ENCODE assay signal across 8 cellular contexts in the genomic region with DNA sequence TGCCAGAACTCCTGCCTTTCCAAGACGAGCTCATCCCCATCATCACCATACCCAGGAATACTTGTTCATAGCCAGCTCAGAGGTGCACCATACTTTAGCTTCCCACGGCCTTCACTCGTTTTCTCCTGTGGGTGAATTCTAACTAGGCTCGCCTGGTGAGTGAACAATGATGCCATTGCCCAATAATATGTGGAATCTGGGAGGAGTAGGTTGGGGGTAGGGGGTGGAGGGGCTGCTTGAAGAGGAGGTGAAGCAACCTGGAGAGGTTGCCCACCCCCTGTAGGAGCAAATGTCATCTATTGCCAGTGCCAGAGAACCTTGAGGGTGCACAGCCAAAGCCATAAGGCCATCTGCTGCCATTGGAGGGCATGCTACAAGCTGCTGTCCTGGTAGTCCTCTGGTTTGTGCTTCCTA. TPM values are rescaled to one million over a fixed set of nuclear protein-coding genes. Genes with fewer than 3 reads are reported as not detected.
DNase-seq lines count a peak whose midpoint lies in the region; ATAC-seq and TF ChIP-seq lines count a peak whose summit lies in the region.

No MANE protein-coding gene starts in this region.

- H3K9me3 ChIP-seq in Peyer's patch: no peaks in the 10 kb centered on the region
- H3K9me3 ChIP-seq in gastrocnemius medialis: no peaks in the 10 kb centered on the region
- no peaks in the 10 kb centered on the region for H3K9me3 ChIP-seq in aorta (ENCODE audit: control insufficient read depth, low read length)

- peak overlapping the region in 1 of 4 donors; percentile 84 for H3K27ac ChIP-seq in Peyer's patch
- H3K27ac ChIP-seq in gastrocnemius medialis: peak overlapping the region in 3 of 4 donors; percentile 68 to 82 (median 70)
- H3K27ac ChIP-seq in aorta (ENCODE audit: low read depth in 1 of 2, low read length in 2 of 2): no peak overlapping the region

- peaks cover 0 to 19% (median 8%) of the 10 kb centered on the region in 4 donors for H3K4me1 ChIP-seq in Peyer's patch
- peaks cover 10 to 14% of the 10 kb centered on the region in 2 donors for H3K4me1 ChIP-seq in gastrocnemius medialis
- peaks cover 0 to 6% of the 10 kb centered on the region in 2 donors for H3K4me1 ChIP-seq in aorta (ENCODE audit: control insufficient read depth in 1 of 2, insufficient read depth in 2 of 2, low read length in 2 of 2)

- ATAC-seq in GM21526 (IDR thresholded peaks at IDR 0.05; ENCODE audit: low FRiP score, unreplicated experiment) (peak; percentile 17), gastrocnemius medialis (peak in 1 of 2 donors; percentile 9), aorta (ENCODE audit: low FRiP score) (no peak)

- H3K27me3 ChIP-seq in Peyer's patch (no peaks in the 10 kb centered on the region), gastrocnemius medialis (no peaks in the 10 kb centered on the region), aorta (ENCODE audit: control insufficient read depth in 1 of 2, insufficient read depth in 2 of 2, low read length in 1 of 2) (no peaks in the 10 kb centered on the region)

- H3K4me3 ChIP-seq in Peyer's patch (peak overlapping the region in 3 of 4 donors; percentile 72 to 97 (median 93)), fibroblast of mammary gland (ENCODE audit: control insufficient read depth, low read depth, low read length) (peak overlapping the region; percentile 66), gastrocnemius medialis (peak overlapping the region; percentile 66 to 79 (median 70)), aorta (ENCODE audit: low read length in 2 of 2) (peak overlapping the region in 1 of 2 donors; percentile 84)

- H3K36me3 ChIP-seq in Peyer's patch (no peaks in the 10 kb centered on the region), gastrocnemius medialis (no peaks in the 10 kb centered on the region), aorta (ENCODE audit: control insufficient read depth in 1 of 2, insufficient read depth in 2 of 2, low read length in 1 of 2) (no peaks in the 10 kb centered on the region)

- 44 to 47% methylated on average over 4 of the region's 4 CpGs for WGBS in aorta, 2 donors

- TF ChIP-seq POLR2A in Peyer's patch (IDR thresholded peaks at IDR 0.05): no peak
- TF ChIP-seq POLR2A in gastrocnemius medialis (IDR thresholded peaks at IDR 0.05): no peak

- no peak for DNase-seq in Peyer's patch
- DNase-seq in fibroblast of mammary gland (ENCODE audit: low read depth): no peak
- no peak for DNase-seq in gastrocnemius medialis
- DNase-seq in HCEC 1CT: no peak
- DNase-seq in A172 (ENCODE audit: low spot score): no peak
- DNase-seq in NOMO-1 treated with dmso at 0.1 percent for 144 hours (lab: John Stamatoyannopoulos, UW; ENCODE audit: unreplicated experiment): no peak
- no peak for DNase-seq in aorta

- in situ Hi-C loops in gastrocnemius medialis (cut with MboI; ENCODE audit: low sequenced_read_pairs in 4 of 4): loop anchor here in 1 of 4 donors (25.0 kb wide), 1 partner anchor 166 kb away; no protein-coding TSS in a partner anchor

- TF ChIP-seq CTCF in Peyer's patch (IDR thresholded peaks at IDR 0.05) (no peak), fibroblast of mammary gland (conservative IDR thresholded peaks at IDR 0.05; ENCODE audit: control insufficient read depth, insufficient read depth, low read depth, low read length) (no peak), gastrocnemius medialis (IDR thresholded peaks at IDR 0.05 in 4 of 5, conservative IDR thresholded peaks at IDR 0.05 in 1 of 5) (no peak)

- intact Hi-C loops in gastrocnemius medialis (cut with DNase I; ENCODE audit: low total_unique reads) (no loop called here), aorta (cut with DNase I) (loop anchor here (5.0 to 10.0 kb wide), 3 partner anchors 34 to 153 kb away; a partner anchor contains a TSS)

RNA-seq across cellular contexts. Expression of a gene that starts 0.6 kb away (rescaled TPM):
- total RNA-seq in Peyer's patch: 10 to 100 TPM in 2 of 4 donors, 1 to 10 TPM in 2; 5.4 to 17.3 (median 10.5) TPM
- total RNA-seq in gastrocnemius medialis: 1 to 10 TPM; 3.6 to 6.2 (median 3.8) TPM
- total RNA-seq in A172 (2014; rRNA removed; shearing (Covaris generic)): 4.6 and 5.4 TPM in 2 replicates
- total RNA-seq in aorta: 10 to 100 TPM; 18.6 to 26.4 TPM
- 1 to 10 TPM; 4.1 to 6.5 TPM for polyA plus RNA-seq in aorta

Comparison
In these comparisons a context has a peak if more than half of its experiments do, and no peak if none do; other contexts are left out.
1. H3K27ac ChIP-seq: peak in gastrocnemius medialis (3 of 4); none in aorta (0 of 2).